ENCODE assay signal across 9 cellular contexts in genomic region chr2:218257390-218257981, GRCh38. TPM values are rescaled to one million over a fixed set of nuclear protein-coding genes. Genes with fewer than 3 reads are reported as not detected.
DNase-seq lines count a peak whose midpoint lies in the region; ATAC-seq, FAIRE-seq and TF ChIP-seq lines count a peak whose summit lies in the region.
"Had no signal": no experiment of that assay in that cellular context is flagged by ENCODE, and none has a peak within 500 bp of the region (broad histone marks: within the 10 kb centered on the region; RNA-seq: fewer than 3 reads in every experiment).

No MANE protein-coding gene starts in this region.

- TF ChIP-seq POLR2A in vagina (IDR thresholded peaks at IDR 0.05) = no peak

- ATAC-seq in GM21576 (IDR thresholded peaks at IDR 0.05; ENCODE audit: unreplicated experiment) = peak; percentile 65
- peak; percentile 44 to 71 (median 59) for ATAC-seq in pancreas

- H3K4me1 ChIP-seq in KMS-11 (ENCODE audit: low read depth, poor library complexity, severe bottlenecking) (peaks cover 23% of the 10 kb centered on the region), pancreas (peaks cover 0 to 8% (median 0%) of the 10 kb centered on the region in 3 donors), vagina (peaks cover 29% of the 10 kb centered on the region)
- H3K4me1 ChIP-seq in effector memory CD4-positive, alpha-beta T cell (ENCODE audit: control insufficient read depth, insufficient read depth, low read length, poor library complexity, severe bottlenecking) = peaks cover 5% of the 10 kb centered on the region

- H3K27ac ChIP-seq in KMS-11 (peak overlapping the region; percentile 21; the same call in 1 of the 2 replicates), pancreas (peak overlapping the region in 2 of 4 donors; percentile 0 to 17), vagina (no peak overlapping the region)
- H3K27ac ChIP-seq in effector memory CD4-positive, alpha-beta T cell (ENCODE audit: insufficient read depth, low read length, poor library complexity, severe bottlenecking) = peak overlapping the region; percentile 54

- H3K4me2 ChIP-seq in KMS-11 = no peak overlapping the region

- H3K27me3 ChIP-seq in KMS-11 (ENCODE audit: insufficient read depth, low read depth) (no peaks in the 10 kb centered on the region), pancreas (no peaks in the 10 kb centered on the region), vagina (no peaks in the 10 kb centered on the region)
- no peaks in the 10 kb centered on the region for H3K27me3 ChIP-seq in effector memory CD4-positive, alpha-beta T cell (replicated peaks; ENCODE audit: control insufficient read depth, insufficient read depth, low read length, poor library complexity, severe bottlenecking)

- WGBS in pancreas, 2 donors = 32 to 42% methylated on average over 8 of the region's 8 CpGs

- no peaks in the 10 kb centered on the region for H4K20me1 ChIP-seq in KMS-11 (ENCODE audit: insufficient read depth)

- peak; percentile 68 for TF ChIP-seq CTCF in KMS-11 (conservative IDR thresholded peaks at IDR 0.05; ENCODE audit: low read depth, low read length)
- TF ChIP-seq CTCF in pancreas (IDR thresholded peaks at IDR 0.05) = peak in 3 of 4 donors; percentile 20 to 47 (median 46)
- peak; percentile 8 to 25 (median 14) for TF ChIP-seq CTCF in vagina (IDR thresholded peaks at IDR 0.05)

- H3K9me3 ChIP-seq in effector memory CD4-positive, alpha-beta T cell (ENCODE audit: control insufficient read depth, low read length) = no peaks in the 10 kb centered on the region
- no peaks in the 10 kb centered on the region for H3K9me3 ChIP-seq in pancreas
- H3K9me3 ChIP-seq in vagina = no peaks in the 10 kb centered on the region

- peaks cover 13% of the 10 kb centered on the region; the same call in 1 of the 2 replicates for H3K36me3 ChIP-seq in KMS-11 (ENCODE audit: insufficient read depth)
- peaks cover 32% of the 10 kb centered on the region for H3K36me3 ChIP-seq in effector memory CD4-positive, alpha-beta T cell (ENCODE audit: control insufficient read depth, insufficient read depth, low read length)
- peaks cover 0 to 23% (median 9%) of the 10 kb centered on the region in 3 donors for H3K36me3 ChIP-seq in pancreas
- H3K36me3 ChIP-seq in vagina = peaks cover 0 to 35% of the 10 kb centered on the region in 2 donors

- H3K4me3 ChIP-seq in KMS-11 (IDR thresholded peaks at IDR 0.05; ENCODE audit: insufficient read depth, low read depth, low read length) = no peak overlapping the region
- H3K4me3 ChIP-seq in effector memory CD4-positive, alpha-beta T cell (ENCODE audit: insufficient read depth, low read depth, low read length, poor library complexity, severe bottlenecking) = no peak overlapping the region
- peak overlapping the region in 1 of 4 donors; percentile 12 for H3K4me3 ChIP-seq in pancreas
- no peak overlapping the region for H3K4me3 ChIP-seq in vagina

- no peak for FAIRE-seq in pancreas (lab: Jason Lieb, UNC)

- intact Hi-C loops in pancreas (cut with DNase I) (no loop called here), vagina (cut with DNase I) (loop anchor here (10.0 kb wide), 1 partner anchor 73 kb away; no protein-coding TSS in a partner anchor)

- H3K9ac ChIP-seq in KMS-11 = no peak overlapping the region

- H3K79me2 ChIP-seq in KMS-11 (ENCODE audit: insufficient read depth, low read depth) = no peaks in the 10 kb centered on the region

- DNase-seq in GF-D8 (lab: John Stamatoyannopoulos, UW) (peak; percentile 21), pancreas (peak in 2 of 6 donors; percentile 15 to 51), vagina (ENCODE audit: extremely low spot score in 2 of 2) (no peak), RKO (ENCODE audit: low spot score) (no peak)
- DNase-seq in activated CD4-positive, alpha-beta T cell treated with anti-CD3 and anti-CD28 coated beads, Interleukin-2, amount 50 U/mL, for 1 hour = peak; percentile 71
- peak; percentile 31 to 48 (median 47) for DNase-seq in effector memory CD4-positive, alpha-beta T cell

- H2AFZ ChIP-seq in KMS-11 (ENCODE audit: low read depth) = no peak overlapping the region

RNA-seq across cellular contexts. Expression of gene GPBAR1, which starts 3.3 kb away (rescaled TPM):
- total RNA-seq in pancreas = 1 to 10 TPM in 3 of 6 donors, under 1 TPM in 3; 0.12 to 1.8 (median 0.76) TPM
- 1 to 10 TPM; 2.1 to 2.3 TPM for polyA plus RNA-seq in pancreas
- 8.1 TPM for total RNA-seq in vagina
- total RNA-seq: dermis microvascular lymphatic vessel endothelial cell had no signal

RNA-seq across cellular contexts. Expression of gene AAMP, which starts 12.5 kb away (rescaled TPM):
- total RNA-seq in pancreas (10 to 100 TPM; 34.0 to 51.8 (median 39.8) TPM), vagina (106 TPM)
- 10 to 100 TPM; 46.8 to 85.5 TPM for polyA plus RNA-seq in pancreas

RNA-seq across cellular contexts. Expression of gene PNKD, which starts 12.8 kb away (rescaled TPM):
- total RNA-seq in pancreas (10 to 100 TPM; 17.2 to 32.2 (median 21.4) TPM), vagina (28.7 TPM)
- 10 to 100 TPM; 48.9 to 89.1 TPM for polyA plus RNA-seq in pancreas

RNA-seq across cellular contexts. Expression of gene TMBIM1, which starts 34.8 kb away (rescaled TPM):
- 100 to 1,000 TPM; 147 to 196 (median 170) TPM for total RNA-seq in pancreas
- 10 to 100 TPM; 56.6 to 84.1 TPM for polyA plus RNA-seq in pancreas
- 232 TPM for total RNA-seq in vagina

RNA-seq across cellular contexts. Expression of gene ARPC2, which starts 40.5 kb away (rescaled TPM):
- total RNA-seq in pancreas (100 to 1,000 TPM in 1 of 6 donors, 10 to 100 TPM in 5; 43.4 to 102 (median 55.8) TPM), vagina (284 TPM)
- polyA plus RNA-seq in pancreas = 10 to 100 TPM; 37.4 to 90.7 TPM

Comparison
In these comparisons a context has a peak if more than half of its experiments do, and no peak if none do; other contexts are left out.
1. DNase-seq: peak in GF-D8 (single experiment), activated CD4-positive, alpha-beta T cell treated with anti-CD3 and anti-CD28 coated beads, Interleukin-2, amount 50 U/mL, for 1 hour (single experiment) and effector memory CD4-positive, alpha-beta T cell (3 of 3); none in vagina (0 of 2) and RKO (single experiment).
2. CTCF ChIP-seq: peak in every context shown above with its lines; median percentile 68 in KMS-11; 46 in pancreas; 14 in vagina.